Comparison of ENCODE assay signal across 9 cellular contexts in the genomic region with DNA sequence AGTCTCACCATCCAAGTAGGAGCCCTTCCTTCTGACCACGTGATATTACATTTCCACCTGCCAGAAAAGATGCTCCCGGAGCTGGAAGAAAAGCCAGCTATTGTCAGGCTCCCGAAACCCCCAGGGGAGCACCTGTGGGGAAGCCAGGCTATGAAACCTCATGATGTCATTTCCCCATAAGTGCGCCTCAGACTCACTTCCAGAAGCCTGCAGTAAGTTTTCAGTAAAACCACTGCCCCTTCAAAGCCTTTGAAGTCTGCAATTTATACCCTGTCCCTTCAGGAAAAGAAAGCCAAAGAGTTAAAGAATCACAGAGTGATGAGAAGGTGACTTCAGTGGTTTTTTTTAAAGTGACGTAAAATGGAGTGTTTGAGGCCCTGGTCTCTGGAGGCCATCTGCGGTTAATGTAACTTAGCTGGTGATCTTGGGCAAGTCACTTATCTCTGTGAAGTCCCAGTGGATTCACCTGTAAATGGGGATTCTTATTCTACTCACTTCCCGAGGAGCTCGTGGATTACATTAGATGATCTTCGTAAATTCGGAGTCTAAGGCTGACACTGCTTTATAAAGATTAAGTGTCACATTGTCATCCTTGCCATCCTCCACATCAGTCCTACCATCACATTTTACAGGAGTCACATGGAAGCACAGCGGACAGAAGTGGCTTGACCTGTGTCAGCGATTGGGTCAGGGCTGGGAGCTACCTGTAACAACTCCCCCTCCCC. TPM values are rescaled to one million over a fixed set of nuclear protein-coding genes. Genes with fewer than 3 reads are reported as not detected.
DNase-seq lines count a peak whose midpoint lies in the region; ATAC-seq, FAIRE-seq and TF ChIP-seq lines count a peak whose summit lies in the region.
"Had no signal": no experiment of that assay in that cellular context is flagged by ENCODE, and none has a peak within 500 bp of the region (broad histone marks: within the 10 kb centered on the region; RNA-seq: fewer than 3 reads in every experiment).

No MANE protein-coding gene starts in this region.

- TF ChIP-seq RAD21 in HepG2 (CRISPR knock-in tag; IDR thresholded peaks at IDR 0.05), result no peak

- ATAC-seq in GM19468 (IDR thresholded peaks at IDR 0.05; ENCODE audit: extremely low read depth, unreplicated experiment) (peak; percentile 48), HG03135 (IDR thresholded peaks at IDR 0.05; ENCODE audit: unreplicated experiment) (peak; percentile 43), HepG2 (no peak)

- no peak overlapping the region for H2AFZ ChIP-seq in HepG2 (ENCODE audit: low read length)

- no peak for TF ChIP-seq CTCF in GM13976 (IDR thresholded peaks at IDR 0.05; ENCODE audit: borderline replicate concordance, control extremely low read depth, extremely low read depth, insufficient read depth, missing control alignments)
- no peak for TF ChIP-seq CTCF in esophagus squamous epithelium (IDR thresholded peaks at IDR 0.05)
- TF ChIP-seq CTCF in HepG2 (CRISPR knock-in tag; IDR thresholded peaks at IDR 0.05), result no peak

- peaks cover 20% of the 10 kb centered on the region for H3K79me2 ChIP-seq in HepG2 (ENCODE audit: insufficient read depth, low read length)

- TF ChIP-seq POLR2A in esophagus squamous epithelium (IDR thresholded peaks at IDR 0.05) (no peak), HepG2 (IDR thresholded peaks at IDR 0.05; ENCODE audit: insufficient read depth in 1 of 2, low read depth in 2 of 2, low read length in 2 of 2) (no peak)

- no peak overlapping the region for H3K9ac ChIP-seq in HepG2 (ENCODE audit: insufficient read depth, low read depth, low read length)

- H3K27ac ChIP-seq in esophagus squamous epithelium (no peak overlapping the region), HepG2 (ENCODE audit: extremely low read length, insufficient read depth, low read length) (no peak overlapping the region)
- H3K27ac ChIP-seq: thoracic aorta had no signal

- H3K4me3 ChIP-seq in esophagus squamous epithelium, result no peak overlapping the region
- no peak overlapping the region for H3K4me3 ChIP-seq in HepG2 (replicated peaks in 1 of 3; ENCODE audit: insufficient read depth in 1 of 3, low read depth in 2 of 3, low read length in 3 of 3)

- H3K9me3 ChIP-seq in esophagus squamous epithelium, result no peaks in the 10 kb centered on the region
- no peaks in the 10 kb centered on the region for H3K9me3 ChIP-seq in HepG2 (ENCODE audit: low read length)
- H3K9me3 ChIP-seq: thoracic aorta had no signal

- intact Hi-C loops in esophagus squamous epithelium (cut with DNase I), result loop anchor here (10.0 kb wide), 1 partner anchor 368 kb away; no protein-coding TSS in a partner anchor
- intact Hi-C loops in HepG2 (cut with micrococcal nuclease; ENCODE audit: unreplicated experiment), result loop anchor here (5.0 to 10.0 kb wide), 2 partner anchors 70 to 188 kb away; no protein-coding TSS in a partner anchor

- no TSS peak for BruUV-seq in HepG2 (replicated peaks; lab: Mats Ljungman, UMichigan)

- no peak for FAIRE-seq in HepG2 (lab: Jason Lieb, UNC)

- in situ Hi-C loops in GM13976 (cut with MboI; ENCODE audit: low sequenced_read_pairs, unreplicated experiment), result loop anchor here (10.0 kb wide), 1 partner anchor 368 kb away; no protein-coding TSS in a partner anchor
- in situ Hi-C loops in HepG2 (cut with HindIII; ENCODE audit: extremely low pct_ligation_motif_present, low pct_unique_long_range_greater_than_20kb), result loop anchor here (5.0 kb wide), 1 partner anchor 365 kb away; no protein-coding TSS in a partner anchor

- H4K20me1 ChIP-seq in HepG2 (ENCODE audit: insufficient read depth, low read length), result no peaks in the 10 kb centered on the region

- H3K36me3 ChIP-seq in esophagus squamous epithelium (no peaks in the 10 kb centered on the region), HepG2 (replicated peaks in 1 of 2; ENCODE audit: control insufficient read depth in 1 of 2, insufficient read depth in 2 of 2, low read length in 2 of 2) (no peaks in the 10 kb centered on the region)
- H3K36me3 ChIP-seq: thoracic aorta had no signal

- peaks cover 0 to 38% (median 0%) of the 10 kb centered on the region in 4 donors for H3K27me3 ChIP-seq in esophagus squamous epithelium
- H3K27me3 ChIP-seq in HepG2 (ENCODE audit: control insufficient read depth in 1 of 2, insufficient read depth in 2 of 2, low read length in 2 of 2), result peaks cover 1 to 9% of the 10 kb centered on the region in 2 experiments; a peak in 1 of 5 replicates

- CTCF ChIA-PET in HepG2 (lab: Yijun Ruan, JAX; ENCODE audit: low intra/inter-chr PET ratio, low total read pairs), result interaction anchor here (2.8 kb wide), 1 partner anchor 371 kb away, joined by 17 read pairs; no protein-coding TSS in a partner anchor

- TF ChIP-seq EP300 in HepG2 (IDR thresholded peaks at IDR 0.05; ENCODE audit: low read depth in 2 of 2, low read length in 2 of 2), result no peak
- TF ChIP-seq EP300 in HepG2 (CRISPR knock-in tag; IDR thresholded peaks at IDR 0.05; ENCODE audit: borderline replicate concordance), result no peak

- peaks cover 0 to 47% (median 8%) of the 10 kb centered on the region in 3 donors for H3K4me1 ChIP-seq in esophagus squamous epithelium
- peaks cover 17% of the 10 kb centered on the region for H3K4me1 ChIP-seq in HepG2 (ENCODE audit: insufficient read depth, low read length)

- DNase-seq in GM13976 (ENCODE audit: low spot score), result peak; percentile 71
- DNase-seq in cerebellum (ENCODE audit: low spot score), result peak; percentile 7
- no peak for DNase-seq in COLO829 (ENCODE audit: low spot score)
- DNase-seq in NCI-H146 (lab: John Stamatoyannopoulos, UW), result no peak
- DNase-seq in esophagus squamous epithelium (lab: John Stamatoyannopoulos, UW), result no peak
- DNase-seq in HepG2 (ENCODE audit: low spot score), result no peak

- no peak overlapping the region for H3K4me2 ChIP-seq in HepG2 (ENCODE audit: low read depth, low read length)

- POLR2A ChIA-PET in HepG2 (lab: Yijun Ruan, JAX), result no interaction called here

- 66 to 74% methylated on average over 11 to 12 of the region's 12 CpGs for WGBS in esophagus squamous epithelium, 2 donors
- 84% methylated on average over 12 of the region's 12 CpGs for WGBS in HepG2 (ENCODE audit: low lambda C conversion rate)

TF ChIP-seq in HepG2, 621 proteins besides CTCF, POLR2A, EP300 and RAD21:
- TF ChIP-seq, protein P1, sequence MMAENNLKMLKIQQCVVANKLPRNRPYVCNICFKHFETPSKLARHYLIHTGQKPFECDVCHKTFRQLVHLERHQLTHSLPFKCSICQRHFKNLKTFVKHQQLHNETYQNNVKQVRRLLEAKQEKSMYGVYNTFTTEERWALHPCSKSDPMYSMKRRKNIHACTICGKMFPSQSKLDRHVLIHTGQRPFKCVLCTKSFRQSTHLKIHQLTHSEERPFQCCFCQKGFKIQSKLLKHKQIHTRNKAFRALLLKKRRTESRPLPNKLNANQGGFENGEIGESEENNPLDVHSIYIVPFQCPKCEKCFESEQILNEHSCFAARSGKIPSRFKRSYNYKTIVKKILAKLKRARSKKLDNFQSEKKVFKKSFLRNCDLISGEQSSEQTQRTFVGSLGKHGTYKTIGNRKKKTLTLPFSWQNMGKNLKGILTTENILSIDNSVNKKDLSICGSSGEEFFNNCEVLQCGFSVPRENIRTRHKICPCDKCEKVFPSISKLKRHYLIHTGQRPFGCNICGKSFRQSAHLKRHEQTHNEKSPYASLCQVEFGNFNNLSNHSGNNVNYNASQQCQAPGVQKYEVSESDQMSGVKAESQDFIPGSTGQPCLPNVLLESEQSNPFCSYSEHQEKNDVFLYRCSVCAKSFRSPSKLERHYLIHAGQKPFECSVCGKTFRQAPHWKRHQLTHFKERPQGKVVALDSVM (CRISPR knock-in tag; IDR thresholded peaks at IDR 0.05), result no peak
- no peak for TF ChIP-seq ZBTB7B (CRISPR knock-in tag; IDR thresholded peaks at IDR 0.05)
TF ChIP-seq in HepG2: peak in this region for 0.

RNA-seq across cellular contexts. Expression of a gene that starts 2.6 kb away (rescaled TPM):
- total RNA-seq in cerebellum (181 TPM), esophagus squamous epithelium (10 to 100 TPM in 1 of 4 donors, 1 to 10 TPM in 3; 3.0 to 28.6 (median 4.3) TPM), HepG2 (2016; rRNA removed; fragmentation: Illumina TruSeq; extraction: Trizol) (2.9 and 5.1 TPM in 2 replicates)
- 2.5 and 3.1 TPM in 2 replicates for total RNA-seq in HepG2 (2016; cell fraction: cytosol; rRNA removed; fragmentation: Illumina TruSeq; extraction: Trizol; ENCODE audit: low read depth)
- total RNA-seq in HepG2 (2016; cell fraction: insoluble cytoplasmic fraction; rRNA removed; fragmentation: Illumina TruSeq; extraction: Trizol), result 3.4 and 5.4 TPM in 2 replicates
- 1.7 and 2.8 TPM in 2 replicates for total RNA-seq in HepG2 (2016; cell fraction: membrane; rRNA removed; fragmentation: Illumina TruSeq; extraction: Trizol)
- 21.0 and 23.5 TPM in 2 replicates for total RNA-seq in HepG2 (2016; cell fraction: nucleus; rRNA removed; fragmentation: Illumina TruSeq; extraction: Trizol)
- polyA plus RNA-seq in HepG2 (2011; rRNA removed), result 4.6 and 6.5 TPM in 2 replicates
- polyA plus RNA-seq in HepG2 (2011; cell fraction: cytosol; rRNA removed), result 3.4 and 5.4 TPM in 2 replicates
- polyA plus RNA-seq in HepG2 (2011; cell fraction: nucleus; rRNA removed), result 11.1 and 19.1 TPM in 2 replicates
- polyA plus RNA-seq in HepG2 (2012), result 3.4 and 4.0 TPM in 2 replicates
- polyA plus RNA-seq in HepG2 (2016; cell fraction: cytosol; fragmentation: Illumina TruSeq; extraction: Trizol; ENCODE audit: low read depth), result 0.33 and 0.82 TPM in 2 replicates
- 2.0 and 3.2 TPM in 2 replicates for polyA plus RNA-seq in HepG2 (2016; cell fraction: insoluble cytoplasmic fraction; fragmentation: Illumina TruSeq; extraction: Trizol; ENCODE audit: low read depth)
- 0.60 and 0.90 TPM in 2 replicates for polyA plus RNA-seq in HepG2 (2016; cell fraction: membrane; fragmentation: Illumina TruSeq; extraction: Trizol; ENCODE audit: low read depth)
- polyA plus RNA-seq in HepG2 (2016; cell fraction: nucleus; fragmentation: Illumina TruSeq; extraction: Trizol; ENCODE audit: insufficient read depth, low read depth), result 12.6 and 13.9 TPM in 2 replicates
- 0.14 and 17.4 TPM in 2 replicates for polyA minus RNA-seq in HepG2 (2011; rRNA and poly(A)+ RNA removed; ENCODE audit: low replicate concordance)
- 8.4 and 16.5 TPM in 2 replicates for polyA minus RNA-seq in HepG2 (2011; cell fraction: cytosol; rRNA and poly(A)+ RNA removed)
- 49.6 and 67.6 TPM in 2 replicates for polyA minus RNA-seq in HepG2 (2011; cell fraction: nucleus; rRNA and poly(A)+ RNA removed)

Comparison
In these comparisons a context has a peak if more than half of its experiments do, and no peak if none do; other contexts are left out.
1. DNase-seq: peak in GM13976 (single experiment) and cerebellum (single experiment); none in COLO829 (single experiment), NCI-H146 (single experiment), esophagus squamous epithelium (single experiment) and HepG2 (single experiment).